18 cellular contexts compared by ENCODE assay signal in the genomic region with DNA sequence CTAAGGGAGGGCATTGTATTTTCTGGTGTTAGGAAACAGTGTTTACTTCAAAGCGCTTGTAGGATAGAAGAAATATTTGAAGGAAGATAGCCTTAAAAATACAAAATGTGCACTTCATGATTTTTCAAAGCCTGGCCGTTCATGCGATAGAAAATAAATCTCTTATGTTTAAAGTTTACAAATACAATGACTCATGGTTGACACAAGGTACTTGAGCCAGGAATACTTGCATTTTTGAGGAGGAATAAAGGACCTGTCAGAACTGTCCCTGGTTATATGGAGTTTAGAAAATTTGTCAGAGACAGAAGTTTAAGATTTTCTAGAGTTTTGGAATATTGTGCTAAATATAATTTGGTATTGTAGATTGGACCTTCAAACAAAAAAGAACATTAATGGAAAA.
DNase-seq lines count a peak whose midpoint lies in the region; FAIRE-seq and TF ChIP-seq lines count a peak whose summit lies in the region.
"Had no signal": no experiment of that assay in that cellular context is flagged by ENCODE, and none has a peak within 500 bp of the region (broad histone marks: within the 10 kb centered on the region; RNA-seq: fewer than 3 reads in every experiment).

No MANE protein-coding gene starts in this region.

- H4K20me1 ChIP-seq in astrocyte (ENCODE audit: insufficient read depth, low read length): no peaks in the 10 kb centered on the region
- H4K20me1 ChIP-seq: BLaER1 had no signal

- no TSS peak for BruUV-seq in MCF 10A (replicated peaks; lab: Mats Ljungman, UMichigan)

- TF ChIP-seq CTCF in MCF 10A (IDR thresholded peaks at IDR 0.05; ENCODE audit: unreplicated experiment): no peak
- TF ChIP-seq CTCF in breast epithelium (IDR thresholded peaks at IDR 0.05): no peak
- no peak for TF ChIP-seq CTCF in astrocyte (IDR thresholded peaks at IDR 0.05; ENCODE audit: insufficient read depth, low read depth, low read length)
- TF ChIP-seq CTCF in fibroblast of villous mesenchyme (IDR thresholded peaks at IDR 0.05; ENCODE audit: insufficient read depth, low read depth, low read length): no peak

- H3K9ac ChIP-seq in astrocyte (ENCODE audit: low read length): no peak overlapping the region
- H3K9ac ChIP-seq: BLaER1 had no signal

- no peaks in the 10 kb centered on the region for H3K27me3 ChIP-seq in breast epithelium
- H3K27me3 ChIP-seq in astrocyte (ENCODE audit: insufficient read depth, low read length): no peaks in the 10 kb centered on the region
- H3K27me3 ChIP-seq: BLaER1 had no signal

- no peaks in the 10 kb centered on the region for H3K4me1 ChIP-seq in breast epithelium
- H3K4me1 ChIP-seq in astrocyte (ENCODE audit: insufficient read depth, low read length): no peaks in the 10 kb centered on the region

- H3K4me1 Mint-ChIP-seq in MCF 10A (ENCODE audit: insufficient read depth, unreplicated experiment) (peaks cover 7% of the 10 kb centered on the region), astrocyte (ENCODE audit: low read depth, unreplicated experiment) (no peaks in the 10 kb centered on the region)
- H3K4me1 Mint-ChIP-seq: CD4-positive, CD25-positive, alpha-beta regulatory T cell had no signal

- H3K27ac Mint-ChIP-seq in MCF 10A (ENCODE audit: low read depth, unreplicated experiment): no peak overlapping the region
- H3K27ac Mint-ChIP-seq in astrocyte (ENCODE audit: unreplicated experiment): no peak overlapping the region
- H3K27ac Mint-ChIP-seq: CD4-positive, CD25-positive, alpha-beta regulatory T cell; GM23338 had no signal

- no peak overlapping the region for H3K4me3 Mint-ChIP-seq in MCF 10A (ENCODE audit: unreplicated experiment)
- no peak overlapping the region for H3K4me3 Mint-ChIP-seq in astrocyte (ENCODE audit: unreplicated experiment)
- H3K4me3 Mint-ChIP-seq: GM23338 had no signal

- intact Hi-C loops in MCF 10A (cut with micrococcal nuclease) (no loop called here), breast epithelium (cut with DNase I; ENCODE audit: low total_unique reads) (no loop called here), cardiac septum (cut with DNase I) (no loop called here)

- POLR2A ChIA-PET in MCF 10A (lab: Yijun Ruan, JAX): no interaction called here

- H3K36me3 Mint-ChIP-seq in MCF 10A (ENCODE audit: insufficient read depth, unreplicated experiment) (no peaks in the 10 kb centered on the region), astrocyte (ENCODE audit: low read depth, unreplicated experiment) (no peaks in the 10 kb centered on the region)
- H3K36me3 Mint-ChIP-seq: CD4-positive, CD25-positive, alpha-beta regulatory T cell had no signal

- FAIRE-seq in astrocyte (lab: Jason Lieb, UNC): no peak
- FAIRE-seq: GM12892 had no signal

- H3K9me3 ChIP-seq in breast epithelium (no peaks in the 10 kb centered on the region), astrocyte (ENCODE audit: insufficient read depth, low read depth, low read length) (no peaks in the 10 kb centered on the region)
- H3K9me3 ChIP-seq: BLaER1 had no signal

- H3K79me2 ChIP-seq in astrocyte (ENCODE audit: insufficient read depth, low read length): no peaks in the 10 kb centered on the region

- H3K36me3 ChIP-seq in breast epithelium (no peaks in the 10 kb centered on the region), astrocyte (ENCODE audit: insufficient read depth, low read length) (no peaks in the 10 kb centered on the region)
- H3K36me3 ChIP-seq: BLaER1 had no signal

- H3K27ac ChIP-seq in breast epithelium: no peak overlapping the region
- no peak overlapping the region for H3K27ac ChIP-seq in astrocyte (ENCODE audit: low read depth, low read length)
- H3K27ac ChIP-seq: BLaER1 had no signal

- no peaks in the 10 kb centered on the region for H3K9me3 Mint-ChIP-seq in MCF 10A (ENCODE audit: unreplicated experiment)
- no peaks in the 10 kb centered on the region for H3K9me3 Mint-ChIP-seq in astrocyte (ENCODE audit: unreplicated experiment)
- H3K9me3 Mint-ChIP-seq: GM23338 had no signal

- no peak overlapping the region for H2AFZ ChIP-seq in astrocyte (ENCODE audit: low read depth, low read length)

- DNase-seq in MCF 10A (ENCODE audit: unreplicated experiment) (peak; percentile 20), breast epithelium (ENCODE audit: low spot score in 2 of 2) (no peak), astrocyte (ENCODE audit: low read depth) (peak; percentile 20), fibroblast of villous mesenchyme (ENCODE audit: low read depth) (peak; percentile 8), renal cortical epithelial cell (ENCODE audit: low read depth) (peak; percentile 63), cardiac septum (ENCODE audit: low spot score) (no peak), activated T-cell treated with anti-CD3 and anti-CD28 coated beads for 4 hours (no peak)
- DNase-seq in stimulated activated CD4-positive, alpha-beta T cell treated with anti-CD3 and anti-CD28 coated beads, Interleukin-1b, Interleukin-23, amount 100 ng/mL, for 48 hours: no peak
- DNase-seq: 8988T; AML-193; CD4-positive, CD25-positive, alpha-beta regulatory T cell; DMS79 treated with DMSO at 0.1 percent for 48 hours; EL; GDM1; H7 had no signal

- H3K4me2 ChIP-seq in astrocyte (ENCODE audit: low read length): no peak overlapping the region
- H3K4me2 ChIP-seq: BLaER1, GM23338 had no signal

- CTCF ChIA-PET in MCF 10A (lab: Yijun Ruan, JAX): no interaction called here

- no peak for TF ChIP-seq POLR2A in breast epithelium (IDR thresholded peaks at IDR 0.05)

- no peak overlapping the region for H3K4me3 ChIP-seq in breast epithelium
- no peak overlapping the region for H3K4me3 ChIP-seq in astrocyte (ENCODE audit: insufficient read depth, low read depth, low read length)
- no peak overlapping the region for H3K4me3 ChIP-seq in fibroblast of villous mesenchyme (ENCODE audit: low read depth, low read length)
- H3K4me3 ChIP-seq: BLaER1, GM23338 had no signal

- H3K27me3 Mint-ChIP-seq in MCF 10A (ENCODE audit: insufficient read depth, unreplicated experiment) (no peaks in the 10 kb centered on the region), astrocyte (ENCODE audit: low read depth, unreplicated experiment) (no peaks in the 10 kb centered on the region)
- H3K27me3 Mint-ChIP-seq: CD4-positive, CD25-positive, alpha-beta regulatory T cell had no signal

Comparison
In these comparisons a context has a peak if more than half of its experiments do, and no peak if none do; other contexts are left out.
1. DNase-seq: peak in MCF 10A (single experiment), astrocyte (single experiment), fibroblast of villous mesenchyme (single experiment) and renal cortical epithelial cell (single experiment); none in breast epithelium (0 of 2), cardiac septum (single experiment), activated T-cell treated with anti-CD3 and anti-CD28 coated beads for 4 hours (single experiment) and stimulated activated CD4-positive, alpha-beta T cell treated with anti-CD3 and anti-CD28 coated beads, Interleukin-1b, Interleukin-23, amount 100 ng/mL, for 48 hours (single experiment).